8 cellular contexts compared by ENCODE assay signal in genomic region chr16:69131749-69132423, GRCh38. TPM values are rescaled to one million over a fixed set of nuclear protein-coding genes. Genes with fewer than 3 reads are reported as not detected.
A peak's percentile ranks its signal among the peaks of the same experiment; 100 is the strongest.
DNase-seq lines count a peak whose midpoint lies in the region; ATAC-seq and TF ChIP-seq lines count a peak whose summit lies in the region.

No MANE protein-coding gene starts in this region.

- CTCF ChIA-PET in IMR-90 (lab: Yijun Ruan, JAX): interaction anchor here (0.6 kb wide), 1 partner anchor 541 kb away, joined by 4 read pairs; no protein-coding TSS in a partner anchor
- CTCF ChIA-PET in activated naive CD4-positive, alpha-beta T cell treated with anti-CD3 and anti-CD28 coated beads for 36 hours (lab: Charles Lee): interaction anchor here (1.1 to 1.8 kb wide), 4 partner anchors 8 to 180 kb away, joined by 3 to 22 read pairs (median 4); no protein-coding TSS in a partner anchor

- H3K23ac ChIP-seq in IMR-90 (ENCODE audit: low read depth, low read length): peak overlapping the region; percentile 99

- POLR2A ChIA-PET in IMR-90 (lab: Charles Lee; ENCODE audit: unreplicated experiment): interaction anchor here (0.6 kb wide), 2 partner anchors 113 to 172 kb away, joined by 5 to 27 read pairs; no protein-coding TSS in a partner anchor

- peak; percentile 78 for DNase-seq in COR-L47 (lab: John Stamatoyannopoulos, UW)
- DNase-seq in IMR-90: peak; percentile 81
- DNase-seq in RWPE2 (ENCODE audit: low spot score): peak; percentile 90
- DNase-seq in activated naive CD4-positive, alpha-beta T cell treated with anti-CD3 and anti-CD28 coated beads for 36 hours: peak; percentile 79
- peak; percentile 87 for DNase-seq in germinal center (ENCODE audit: low spot score)
- DNase-seq in osteoblast (ENCODE audit: insufficient read length, low spot score, missing footprints): peak; percentile 98
- DNase-seq in testis: peak; percentile 86

- peak overlapping the region; percentile 100 for H2AK9ac ChIP-seq in IMR-90 (replicated peaks; ENCODE audit: low read depth, low read length, poor library complexity)

- peak overlapping the region; percentile 94 for H2AFZ ChIP-seq in IMR-90 (replicated peaks; ENCODE audit: low read length, poor library complexity)
- H2AFZ ChIP-seq in osteoblast (ENCODE audit: low read length): peak overlapping the region; percentile 67

- H3K4ac ChIP-seq in IMR-90 (ENCODE audit: low read depth, low read length): peak overlapping the region; percentile 99

- peak overlapping the region; percentile 59 for H3K18ac ChIP-seq in IMR-90 (ENCODE audit: low read depth, low read length)

- H3K27ac ChIP-seq in IMR-90 (ENCODE audit: insufficient read depth, low read length): peak overlapping the region; percentile 95
- peak overlapping the region; percentile 86 for H3K27ac ChIP-seq in RWPE2 (ENCODE audit: poor library complexity, severe bottlenecking)
- H3K27ac ChIP-seq in osteoblast (ENCODE audit: low read depth, low read length): peak overlapping the region; percentile 86
- H3K27ac ChIP-seq in testis: peak overlapping the region; percentile 91 to 96

- no peaks in the 10 kb centered on the region for H3K9me3 Mint-ChIP-seq in activated naive CD4-positive, alpha-beta T cell treated with anti-CD3 and anti-CD28 coated beads for 36 hours

- H3K9me3 ChIP-seq in IMR-90 (ENCODE audit: control insufficient read depth, insufficient read depth, low read length) (no peaks in the 10 kb centered on the region), RWPE2 (ENCODE audit: severe bottlenecking) (no peaks in the 10 kb centered on the region), osteoblast (ENCODE audit: low read depth, low read length) (no peaks in the 10 kb centered on the region), testis (no peaks in the 10 kb centered on the region)

- TF ChIP-seq CTCF in IMR-90 (conservative IDR thresholded peaks at IDR 0.05; ENCODE audit: low read depth, low read length) (no peak), RWPE2 (IDR thresholded peaks at IDR 0.05; ENCODE audit: poor library complexity, severe bottlenecking) (no peak), osteoblast (IDR thresholded peaks at IDR 0.05; ENCODE audit: extremely low read depth, low read depth, low read length) (no peak), testis (IDR thresholded peaks at IDR 0.05) (no peak)

- H3K9me1 ChIP-seq in IMR-90 (ENCODE audit: insufficient read depth, low read length): no peaks in the 10 kb centered on the region; the same call in 1 of the 2 replicates

- H2AK5ac ChIP-seq in IMR-90 (ENCODE audit: low read depth, low read length): peak overlapping the region; percentile 90

- H2BK20ac ChIP-seq in IMR-90 (ENCODE audit: low read depth, low read length): no peak overlapping the region; the same call in 1 of the 2 replicates

- peak overlapping the region; percentile 98 for H3K14ac ChIP-seq in IMR-90 (replicated peaks; ENCODE audit: low read depth, low read length)

- H3K4me3 ChIP-seq in IMR-90 (ENCODE audit: insufficient read depth, low read depth, low read length): peak overlapping the region; percentile 91
- H3K4me3 ChIP-seq in RWPE2 (ENCODE audit: severe bottlenecking): peak overlapping the region; percentile 85
- peak overlapping the region; percentile 98 for H3K4me3 ChIP-seq in osteoblast (ENCODE audit: insufficient read depth, low read length)
- H3K4me3 ChIP-seq in testis: peak overlapping the region; percentile 94 to 97

- H3K4me1 Mint-ChIP-seq in activated naive CD4-positive, alpha-beta T cell treated with anti-CD3 and anti-CD28 coated beads for 36 hours (ENCODE audit: low read depth): peaks cover 56% of the 10 kb centered on the region

- peak overlapping the region; percentile 97 for H2BK5ac ChIP-seq in IMR-90 (ENCODE audit: low read depth, low read length, poor library complexity, severe bottlenecking)

- H3K4me2 ChIP-seq in IMR-90 (ENCODE audit: low read depth, low read length) (peak overlapping the region; percentile 93), osteoblast (ENCODE audit: insufficient read depth, low read length) (peak overlapping the region; percentile 94)

- peak overlapping the region; percentile 93 for H4K5ac ChIP-seq in IMR-90 (ENCODE audit: low read depth, low read length)

- dilution Hi-C loops in IMR-90 (cut with HindIII; ENCODE audit: low sequenced_read_pairs, unreplicated experiment): no loop called here

- no peak for TF ChIP-seq RAD21 in IMR-90 (IDR thresholded peaks at IDR 0.05; ENCODE audit: low read length)

- H4K20me1 ChIP-seq in IMR-90 (ENCODE audit: insufficient read depth, low read length): peaks cover 23% of the 10 kb centered on the region; the same call in 1 of the 2 replicates
- peaks cover 14% of the 10 kb centered on the region for H4K20me1 ChIP-seq in osteoblast (ENCODE audit: insufficient read depth, low read length)

- H3K4me1 ChIP-seq in IMR-90 (ENCODE audit: control insufficient read depth, insufficient read depth, low read length) (no peaks in the 10 kb centered on the region), RWPE2 (ENCODE audit: insufficient read depth, poor library complexity, severe bottlenecking) (peaks cover 19% of the 10 kb centered on the region), osteoblast (ENCODE audit: insufficient read depth, low read length) (peaks cover 25% of the 10 kb centered on the region), testis (peaks cover 30% of the 10 kb centered on the region)

- H3K36me3 Mint-ChIP-seq in activated naive CD4-positive, alpha-beta T cell treated with anti-CD3 and anti-CD28 coated beads for 36 hours (ENCODE audit: low read depth): peaks cover 22% of the 10 kb centered on the region

- H3K79me2 ChIP-seq in osteoblast (ENCODE audit: insufficient read depth, low read length): peaks cover 95% of the 10 kb centered on the region

- no peak overlapping the region; the same call in 2 of the 3 replicates for H2BK15ac ChIP-seq in IMR-90 (ENCODE audit: low read depth, low read length)

- in situ Hi-C loops in IMR-90 (cut with MboI; ENCODE audit: low sequenced_read_pairs): no loop called here

- H3K27me3 Mint-ChIP-seq in activated naive CD4-positive, alpha-beta T cell treated with anti-CD3 and anti-CD28 coated beads for 36 hours (ENCODE audit: low read depth): no peaks in the 10 kb centered on the region

- H2BK120ac ChIP-seq in IMR-90 (ENCODE audit: low read depth, low read length): peak overlapping the region; percentile 70

- H3K36me3 ChIP-seq in IMR-90 (ENCODE audit: control insufficient read depth, insufficient read depth, low read length): peaks cover 6% of the 10 kb centered on the region
- H3K36me3 ChIP-seq in RWPE2 (ENCODE audit: low read depth): peaks cover 50% of the 10 kb centered on the region
- peaks cover 10% of the 10 kb centered on the region for H3K36me3 ChIP-seq in osteoblast (ENCODE audit: insufficient read depth, low read length)
- no peaks in the 10 kb centered on the region for H3K36me3 ChIP-seq in testis (ENCODE audit: low read depth, missing control alignments)

- WGBS in IMR-90 (ENCODE audit: extremely low coverage in 2 of 2, insufficient read length in 1 of 2), 2 experiments: 0% methylated on average over 8 of the region's 57 CpGs; no CpG with 5 or more reads in 1 of the 2 experiments
- WGBS in testis, 2 donors: 1 to 2% methylated on average over 31 to 48 of the region's 57 CpGs

- no TSS peak for BruUV-seq in IMR-90 (replicated peaks; lab: Mats Ljungman, UMichigan)

- peak; percentile 37 for ATAC-seq in GM21515 (IDR thresholded peaks at IDR 0.05; ENCODE audit: unreplicated experiment)
- peak; percentile 86 for ATAC-seq in IMR-90 (ENCODE audit: low read depth)
- peak; percentile 67 for ATAC-seq in RWPE2 (ENCODE audit: low read depth)

- H3K27me3 ChIP-seq in IMR-90 (ENCODE audit: control insufficient read depth, insufficient read depth, low read length) (no peaks in the 10 kb centered on the region), RWPE2 (ENCODE audit: insufficient read depth, poor library complexity, severe bottlenecking) (no peaks in the 10 kb centered on the region), osteoblast (ENCODE audit: insufficient read depth, low read length) (no peaks in the 10 kb centered on the region), testis (no peaks in the 10 kb centered on the region)

- peak overlapping the region; percentile 98 for H3K9ac ChIP-seq in IMR-90 (ENCODE audit: low read depth, low read length)

- peak overlapping the region; percentile 93 to 95 for H4K8ac ChIP-seq in IMR-90 (ENCODE audit: low read depth in 2 of 2, low read length in 2 of 2)

- no peak; the same call in 1 of the 2 replicates for TF ChIP-seq POLR2A in IMR-90 (IDR thresholded peaks at IDR 0.05; ENCODE audit: low read depth, low read length)
- TF ChIP-seq POLR2A in testis (IDR thresholded peaks at IDR 0.05): no peak

- peaks cover 14 to 55% of the 10 kb centered on the region in 2 experiments for H3K79me1 ChIP-seq in IMR-90 (ENCODE audit: low read depth in 1 of 2, low read length in 2 of 2)

- peak overlapping the region; percentile 98 for H3K56ac ChIP-seq in IMR-90 (ENCODE audit: extremely low read depth, insufficient read depth, low read length)

- intact Hi-C loops in IMR-90 (cut with micrococcal nuclease): loop anchor here (5.0 kb wide), 1 partner anchor 140 kb away; no protein-coding TSS in a partner anchor
- intact Hi-C loops in activated naive CD4-positive, alpha-beta T cell treated with anti-CD3 and anti-CD28 coated beads for 36 hours (cut with micrococcal nuclease): loop anchor here (1.0 to 2.0 kb wide), 4 partner anchors 34 to 285 kb away; partner anchors contain the start of genes SNTB2 and VPS4A
- intact Hi-C loops in testis (cut with DNase I; ENCODE audit: low total_unique reads): no loop called here

- H3K4me3 Mint-ChIP-seq in activated naive CD4-positive, alpha-beta T cell treated with anti-CD3 and anti-CD28 coated beads for 36 hours: peak overlapping the region; percentile 96

- peak overlapping the region; percentile 90 for H3K27ac Mint-ChIP-seq in activated naive CD4-positive, alpha-beta T cell treated with anti-CD3 and anti-CD28 coated beads for 36 hours

- H4K91ac ChIP-seq in IMR-90 (ENCODE audit: insufficient read depth, low read depth, low read length): peak overlapping the region; percentile 97

RNA-seq across cellular contexts. Expression of gene CHTF8, which starts 0.5 kb away (rescaled TPM):
- total RNA-seq in IMR-90 (2012; rRNA removed) (40.8 and 47.1 TPM in 2 replicates), osteoblast (48.0 and 52.1 TPM in 2 replicates), testis (100 to 1,000 TPM; 131 to 147 TPM)
- polyA plus RNA-seq in IMR-90 (2012; rRNA removed) (95.6 and 122 TPM in 2 replicates), testis (ENCODE audit: insufficient read depth, low read depth, low replicate concordance) (122 TPM)
- 40.0 and 73.4 TPM in 2 replicates for polyA plus RNA-seq in IMR-90 (2012; cell fraction: cytosol; rRNA removed)
- polyA plus RNA-seq in IMR-90 (2012; cell fraction: nucleus; rRNA removed; ENCODE audit: low replicate concordance): 40.8 and 52.9 TPM in 2 replicates
- total RNA-seq in activated naive CD4-positive, alpha-beta T cell treated with anti-CD3 and anti-CD28 coated beads for 36 hours: 100 to 1,000 TPM; 114 to 117 TPM

RNA-seq across cellular contexts. Expression of gene UTP4, which starts 0.6 kb away (rescaled TPM):
- total RNA-seq in IMR-90 (2012; rRNA removed) (30.0 and 32.1 TPM in 2 replicates), osteoblast (17.4 and 18.0 TPM in 2 replicates), testis (10 to 100 TPM; 72.8 to 78.3 TPM)
- polyA plus RNA-seq in IMR-90 (2012; rRNA removed) (60.3 and 61.8 TPM in 2 replicates), testis (ENCODE audit: insufficient read depth, low read depth, low replicate concordance) (80.5 TPM)
- 24.3 and 27.2 TPM in 2 replicates for polyA plus RNA-seq in IMR-90 (2012; cell fraction: cytosol; rRNA removed)
- polyA plus RNA-seq in IMR-90 (2012; cell fraction: nucleus; rRNA removed; ENCODE audit: low replicate concordance): 43.2 and 50.8 TPM in 2 replicates
- 10 to 100 TPM; 62.6 to 69.8 TPM for total RNA-seq in activated naive CD4-positive, alpha-beta T cell treated with anti-CD3 and anti-CD28 coated beads for 36 hours

RNA-seq across cellular contexts. Expression of gene HAS3, which starts 26.4 kb away (rescaled TPM):
- 0.28 and 0.36 TPM in 2 replicates for total RNA-seq in IMR-90 (2012; rRNA removed)
- polyA plus RNA-seq in IMR-90 (2012; rRNA removed): 0.73 and 0.97 TPM in 2 replicates
- polyA plus RNA-seq in IMR-90 (2012; cell fraction: cytosol; rRNA removed): 0.37 and 0.90 TPM in 2 replicates
- polyA plus RNA-seq in IMR-90 (2012; cell fraction: nucleus; rRNA removed; ENCODE audit: low replicate concordance): 2.4 and 3.3 TPM in 2 replicates
- under 1 TPM; 0.20 to 0.31 TPM for total RNA-seq in activated naive CD4-positive, alpha-beta T cell treated with anti-CD3 and anti-CD28 coated beads for 36 hours
- 1.4 and 1.5 TPM in 2 replicates for total RNA-seq in osteoblast
- total RNA-seq in testis: 1 to 10 TPM; 4.7 to 7.7 TPM
- polyA plus RNA-seq in testis (ENCODE audit: insufficient read depth, low read depth, low replicate concordance): 4.8 TPM

RNA-seq across cellular contexts. Expression of gene SNTB2, which starts 55.1 kb away (rescaled TPM):
- total RNA-seq in IMR-90 (2012; rRNA removed) (47.5 and 58.0 TPM in 2 replicates), osteoblast (35.5 and 38.6 TPM in 2 replicates), testis (10 to 100 TPM; 35.1 to 39.3 TPM)
- polyA plus RNA-seq in IMR-90 (2012; rRNA removed) (23.5 and 24.8 TPM in 2 replicates), testis (ENCODE audit: insufficient read depth, low read depth, low replicate concordance) (29.2 TPM)
- polyA plus RNA-seq in IMR-90 (2012; cell fraction: cytosol; rRNA removed): 7.3 and 30.5 TPM in 2 replicates
- polyA plus RNA-seq in IMR-90 (2012; cell fraction: nucleus; rRNA removed; ENCODE audit: low replicate concordance): 43.5 and 44.6 TPM in 2 replicates
- 1 to 10 TPM; 7.3 to 7.8 TPM for total RNA-seq in activated naive CD4-positive, alpha-beta T cell treated with anti-CD3 and anti-CD28 coated beads for 36 hours

Comparison
In these comparisons a context has a peak if more than half of its experiments do, and no peak if none do; other contexts are left out.
1. Peak in every context shown above with its lines: DNase-seq, ATAC-seq, H3K4me3 ChIP-seq and H3K27ac ChIP-seq.